ENCODE assay signal across 1 cellular context in the genomic region with DNA sequence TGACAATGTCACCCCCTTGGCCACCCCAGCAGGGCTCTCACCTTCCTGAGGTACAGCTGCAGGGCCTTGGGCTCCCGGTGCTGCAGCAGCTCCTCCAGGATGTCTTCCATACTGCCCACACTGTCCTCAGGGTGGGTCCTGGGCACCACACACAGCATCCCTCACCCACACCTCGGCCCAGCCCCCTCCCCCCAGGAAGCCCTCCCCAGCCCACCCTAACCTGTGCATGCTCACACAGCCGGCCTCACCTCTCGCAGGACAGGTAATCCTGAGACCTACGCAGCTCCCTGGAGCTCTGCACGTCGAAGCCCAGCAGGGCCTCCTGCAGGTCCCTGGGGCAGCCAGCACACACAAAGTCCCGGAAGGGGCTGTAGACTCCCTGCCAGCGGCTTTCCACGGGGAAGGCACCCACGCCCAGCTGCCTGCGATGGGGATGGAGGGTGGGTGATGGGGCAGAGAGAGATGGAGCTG.
TF ChIP-seq lines count a peak whose summit lies in the region.

No MANE protein-coding gene starts in this region.

TF ChIP-seq in K562, 482 proteins besides CTCF, POLR2A, EP300 and RAD21:
- TF ChIP-seq, protein P1, sequence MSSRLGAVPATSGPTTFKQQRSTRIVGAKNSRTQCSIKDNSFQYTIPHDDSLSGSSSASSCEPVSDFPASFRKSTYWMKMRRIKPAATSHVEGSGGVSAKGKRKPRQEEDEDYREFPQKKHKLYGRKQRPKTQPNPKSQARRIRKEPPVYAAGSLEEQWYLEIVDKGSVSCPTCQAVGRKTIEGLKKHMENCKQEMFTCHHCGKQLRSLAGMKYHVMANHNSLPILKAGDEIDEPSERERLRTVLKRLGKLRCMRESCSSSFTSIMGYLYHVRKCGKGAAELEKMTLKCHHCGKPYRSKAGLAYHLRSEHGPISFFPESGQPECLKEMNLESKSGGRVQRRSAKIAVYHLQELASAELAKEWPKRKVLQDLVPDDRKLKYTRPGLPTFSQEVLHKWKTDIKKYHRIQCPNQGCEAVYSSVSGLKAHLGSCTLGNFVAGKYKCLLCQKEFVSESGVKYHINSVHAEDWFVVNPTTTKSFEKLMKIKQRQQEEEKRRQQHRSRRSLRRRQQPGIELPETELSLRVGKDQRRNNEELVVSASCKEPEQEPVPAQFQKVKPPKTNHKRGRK (tag; IDR thresholded peaks at IDR 0.05): no peak
- TF ChIP-seq TRIM24 (IDR thresholded peaks at IDR 0.05): no peak
- no peak for TF ChIP-seq IRF2 (CRISPR knock-in tag; IDR thresholded peaks at IDR 0.05)
